ENCODE assay signal across 10 cellular contexts in the genomic region with DNA sequence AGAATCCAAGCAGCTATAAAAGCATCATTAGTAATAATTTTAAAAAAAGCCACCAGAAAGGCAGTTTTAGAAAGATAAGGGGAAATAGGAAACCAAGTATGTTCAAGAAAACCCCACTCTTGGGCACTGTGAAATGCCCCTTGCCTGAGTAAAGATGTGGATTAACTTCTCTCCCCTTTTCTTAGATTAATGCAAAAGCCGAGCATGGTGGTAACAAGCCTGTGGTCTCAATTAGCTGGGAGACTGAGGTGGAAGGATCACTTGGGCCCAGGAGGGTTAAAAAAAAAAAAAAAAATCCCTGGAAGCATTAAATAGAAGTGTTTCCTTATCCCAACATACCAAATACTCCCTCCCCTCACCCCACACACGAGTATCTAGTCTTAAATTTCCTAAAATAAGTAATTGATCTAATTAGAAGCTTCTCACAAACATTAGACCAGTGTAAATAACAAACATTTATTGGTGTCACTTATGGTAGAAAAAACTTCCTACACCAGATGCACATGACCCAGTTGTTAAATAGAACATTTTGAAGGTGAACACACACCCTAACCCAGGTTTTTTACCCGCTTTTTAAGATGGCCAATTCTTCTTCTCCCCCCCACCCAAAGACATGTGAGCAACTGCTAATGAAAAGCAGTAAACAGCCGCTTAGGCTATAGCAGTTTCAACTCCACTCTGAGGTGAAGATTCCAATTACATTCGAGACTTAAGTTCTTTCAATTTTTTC. TPM values are rescaled to one million over a fixed set of nuclear protein-coding genes. Genes with fewer than 3 reads are reported as not detected.
DNase-seq lines count a peak whose midpoint lies in the region; ATAC-seq, FAIRE-seq and TF ChIP-seq lines count a peak whose summit lies in the region.
"Had no signal": no experiment of that assay in that cellular context is flagged by ENCODE, and none has a peak within 500 bp of the region (broad histone marks: within the 10 kb centered on the region; RNA-seq: fewer than 3 reads in every experiment).

No MANE protein-coding gene starts in this region.

- FAIRE-seq in astrocyte (lab: Jason Lieb, UNC) (no peak), pancreas (lab: Jason Lieb, UNC) (no peak)

- H3K27me3 ChIP-seq in astrocyte (ENCODE audit: insufficient read depth, low read length) (no peaks in the 10 kb centered on the region), muscle layer of colon (ENCODE audit: control insufficient read depth in 1 of 2, insufficient read depth in 2 of 2, low read length in 2 of 2) (no peaks in the 10 kb centered on the region), pancreas (no peaks in the 10 kb centered on the region)

- H3K36me3 Mint-ChIP-seq in HFFc6 (ENCODE audit: low read depth) (peaks cover 64% of the 10 kb centered on the region), astrocyte (ENCODE audit: low read depth, unreplicated experiment) (peaks cover 43% of the 10 kb centered on the region)

- H3K27me3 Mint-ChIP-seq in HFFc6 (ENCODE audit: insufficient read depth) = peaks cover 12% of the 10 kb centered on the region
- H3K27me3 Mint-ChIP-seq in astrocyte (ENCODE audit: low read depth, unreplicated experiment) = no peaks in the 10 kb centered on the region

- H3K9me3 ChIP-seq in astrocyte (ENCODE audit: insufficient read depth, low read depth, low read length) (no peaks in the 10 kb centered on the region), muscle layer of colon (ENCODE audit: low read length) (no peaks in the 10 kb centered on the region), pancreas (no peaks in the 10 kb centered on the region)

- H3K4me1 ChIP-seq in astrocyte (ENCODE audit: insufficient read depth, low read length) = peaks cover 31% of the 10 kb centered on the region
- H3K4me1 ChIP-seq in muscle layer of colon (ENCODE audit: insufficient read depth, low read length) = peaks cover 50% of the 10 kb centered on the region
- H3K4me1 ChIP-seq in pancreas = peaks cover 7 to 43% (median 19%) of the 10 kb centered on the region in 3 donors

- intact Hi-C loops in pancreas (cut with DNase I) = no loop called here

- in situ Hi-C loops in GM13977 (cut with MboI; ENCODE audit: low pct_unique_long_range_greater_than_20kb, low sequenced_read_pairs, unreplicated experiment) = no loop called here

- H3K4me1 Mint-ChIP-seq in HFFc6 (ENCODE audit: low read depth) (peaks cover 59% of the 10 kb centered on the region), astrocyte (ENCODE audit: low read depth, unreplicated experiment) (peaks cover 34% of the 10 kb centered on the region)

- H3K4me3 Mint-ChIP-seq in HFFc6 (peak overlapping the region; percentile 95), astrocyte (ENCODE audit: unreplicated experiment) (peak overlapping the region; percentile 97)

- ATAC-seq in pancreas = no peak

- H3K4me2 ChIP-seq in astrocyte (ENCODE audit: low read length) = peak overlapping the region; percentile 92

- H3K9me3 Mint-ChIP-seq in HFFc6 = peaks cover 2% of the 10 kb centered on the region
- H3K9me3 Mint-ChIP-seq in astrocyte (ENCODE audit: unreplicated experiment) = no peaks in the 10 kb centered on the region

- peaks cover 63% of the 10 kb centered on the region for H3K79me2 ChIP-seq in astrocyte (ENCODE audit: insufficient read depth, low read length)

- DNase-seq in AG09309 (ENCODE audit: low read depth) (no peak), HFFc6 (no peak), astrocyte (ENCODE audit: low read depth) (no peak), GM13977 (ENCODE audit: low spot score) (no peak), NCI-H226 (no peak), foreskin melanocyte (no peak), pancreas (no peak)
- DNase-seq: NCI-H2029 treated with DMSO at 0.1 percent for 48 hours; stimulated activated naive CD4-positive, alpha-beta T cell had no signal

- H3K27ac Mint-ChIP-seq in HFFc6 = peak overlapping the region; percentile 70
- H3K27ac Mint-ChIP-seq in astrocyte (ENCODE audit: unreplicated experiment) = peak overlapping the region; percentile 89

- H4K20me1 ChIP-seq in astrocyte (ENCODE audit: insufficient read depth, low read length) = peaks cover 70% of the 10 kb centered on the region

- H3K9ac ChIP-seq in astrocyte (ENCODE audit: low read length) (peak overlapping the region; percentile 100), muscle layer of colon (ENCODE audit: low read length) (peak overlapping the region; percentile 2)

- H3K36me3 ChIP-seq in astrocyte (ENCODE audit: insufficient read depth, low read length) (peaks cover 58% of the 10 kb centered on the region), muscle layer of colon (ENCODE audit: insufficient read depth, low read length) (peaks cover 60% of the 10 kb centered on the region), pancreas (peaks cover 2 to 45% (median 30%) of the 10 kb centered on the region in 3 donors)

- H3K27ac ChIP-seq in astrocyte (ENCODE audit: low read depth, low read length) (peak overlapping the region; percentile 21), muscle layer of colon (ENCODE audit: low read depth, low read length) (no peak overlapping the region), pancreas (no peak overlapping the region)

- 18 to 20% methylated on average over 5 of the region's 5 CpGs for WGBS in pancreas, 2 donors

- no peak for TF ChIP-seq CTCF in AG09309 (IDR thresholded peaks at IDR 0.05; ENCODE audit: control insufficient read depth, insufficient read depth, low read depth, low read length, missing control alignments)
- TF ChIP-seq CTCF in HFFc6 (IDR thresholded peaks at IDR 0.05) = no peak
- TF ChIP-seq CTCF in astrocyte (IDR thresholded peaks at IDR 0.05; ENCODE audit: insufficient read depth, low read depth, low read length) = no peak
- no peak for TF ChIP-seq CTCF in GM13977 (IDR thresholded peaks at IDR 0.05; ENCODE audit: extremely low read depth, insufficient read depth, missing control alignments)
- no peak for TF ChIP-seq CTCF in pancreas (IDR thresholded peaks at IDR 0.05)

- H2AFZ ChIP-seq in astrocyte (ENCODE audit: low read depth, low read length) = no peak overlapping the region

- H3K4me3 ChIP-seq in AG09309 (ENCODE audit: control insufficient read depth, low read depth, low read length) = peak overlapping the region; percentile 25
- H3K4me3 ChIP-seq in astrocyte (ENCODE audit: insufficient read depth, low read depth, low read length) = peak overlapping the region; percentile 100
- H3K4me3 ChIP-seq in muscle layer of colon (ENCODE audit: low read depth in 1 of 2, low read length in 2 of 2) = no peak overlapping the region
- H3K4me3 ChIP-seq in pancreas = peak overlapping the region in 2 of 4 donors; percentile 85 to 91

RNA-seq across cellular contexts. Expression of a gene that starts 5.2 kb away (rescaled TPM):
- total RNA-seq in HFFc6 (2021; fragmentation: NEBNext Ultra II Directional; extraction: Animal tissue kit (Norgen Biotek cat#: 25700)) = 100 to 1,000 TPM; 495 to 626 (median 613) TPM
- total RNA-seq in astrocyte (620 and 650 TPM in 2 replicates), pancreas (100 to 1,000 TPM; 111 to 248 (median 179) TPM)
- 100 to 1,000 TPM in 1 of 2 donors, 10 to 100 TPM in 1; 50.2 to 158 TPM for polyA plus RNA-seq in pancreas

RNA-seq across cellular contexts. Expression of a gene that starts 25.7 kb away (rescaled TPM):
- 10 to 100 TPM; 27.7 to 37.7 (median 34.5) TPM for total RNA-seq in HFFc6 (2021; fragmentation: NEBNext Ultra II Directional; extraction: Animal tissue kit (Norgen Biotek cat#: 25700))
- 51.2 and 54.4 TPM in 2 replicates for total RNA-seq in astrocyte
- 10 to 100 TPM; 13.7 to 23.3 (median 16.8) TPM for total RNA-seq in pancreas
- 1 to 10 TPM; 6.2 to 6.9 TPM for polyA plus RNA-seq in pancreas

RNA-seq across cellular contexts. Expression of a gene that starts 35.6 kb away (rescaled TPM):
- total RNA-seq in HFFc6 (2021; fragmentation: NEBNext Ultra II Directional; extraction: Animal tissue kit (Norgen Biotek cat#: 25700)) = 10 to 100 TPM; 29.6 to 39.2 (median 32.7) TPM
- total RNA-seq in astrocyte = 30.7 and 31.8 TPM in 2 replicates
- 1 to 10 TPM; 4.1 to 8.0 (median 7.5) TPM for total RNA-seq in pancreas
- polyA plus RNA-seq in pancreas = 10 to 100 TPM in 1 of 2 donors, 1 to 10 TPM in 1; 8.1 to 13.8 TPM

RNA-seq across cellular contexts. Expression of a gene that starts 46.4 kb away (rescaled TPM):
- 10 to 100 TPM; 35.2 to 47.1 (median 40.8) TPM for total RNA-seq in HFFc6 (2021; fragmentation: NEBNext Ultra II Directional; extraction: Animal tissue kit (Norgen Biotek cat#: 25700))
- 38.7 and 41.1 TPM in 2 replicates for total RNA-seq in astrocyte
- 10 to 100 TPM; 16.9 to 26.7 (median 23.2) TPM for total RNA-seq in pancreas
- polyA plus RNA-seq in pancreas = 10 to 100 TPM in 1 of 2 donors, 1 to 10 TPM in 1; 9.4 to 18.7 TPM

Comparison
In these comparisons a context has a peak if more than half of its experiments do, and no peak if none do; other contexts are left out.
1. H3K4me3 ChIP-seq: peak in AG09309 (single experiment) and astrocyte (single experiment); none in muscle layer of colon (0 of 2).